In the genomic region with DNA sequence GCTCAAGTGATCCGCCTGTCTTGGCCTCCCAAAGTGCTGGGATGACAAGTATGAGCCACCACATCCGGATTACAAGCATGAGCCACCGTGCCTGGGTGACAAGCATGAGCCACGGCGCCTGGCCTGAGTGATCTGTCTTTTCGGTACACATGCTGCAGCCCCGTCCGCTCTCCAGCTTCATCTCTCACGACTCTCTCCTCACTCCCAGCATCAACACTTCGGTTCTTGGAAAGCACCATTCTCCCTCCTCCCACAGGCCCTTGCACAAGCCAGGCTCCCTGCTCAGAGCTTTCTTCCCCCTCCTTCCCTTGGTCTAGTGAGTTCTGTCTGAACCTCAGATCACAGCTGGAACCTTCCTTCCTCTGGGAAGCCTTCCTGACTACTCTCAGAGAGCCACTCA, we compare ENCODE assay signal across 23 cellular contexts. TPM values are rescaled to one million over a fixed set of nuclear protein-coding genes. Genes with fewer than 3 reads are reported as not detected.
DNase-seq lines count a peak whose midpoint lies in the region; ATAC-seq and TF ChIP-seq lines count a peak whose summit lies in the region.
"Had no signal": no experiment of that assay in that cellular context is flagged by ENCODE, and none has a peak within 500 bp of the region (broad histone marks: within the 10 kb centered on the region; RNA-seq: fewer than 3 reads in every experiment).

No MANE protein-coding gene starts in this region.

- intact Hi-C loops in mucosa of descending colon (cut with DNase I, micrococcal nuclease) = loop anchor here in 1 of 2 donors (10.0 kb wide), 1 partner anchor 1808 kb away; a partner anchor contains a TSS

- H3K36me3 Mint-ChIP-seq in stimulated activated naive B cell treated with anti-CD40 and anti-IgM and Interleukin-4, amounts not matched to agents 10 μg/mL and 1 μg/mL and 100 μg/mL, for 72 hours = no peaks in the 10 kb centered on the region
- H3K36me3 Mint-ChIP-seq: CD4-positive, CD25-positive, alpha-beta regulatory T cell had no signal

- H3K9ac ChIP-seq in BLaER1 treated with 17β-estradiol and CSF1 and Interleukin-3, amounts not matched to agents 10 nM and 100 nM = peak overlapping the region in 1 of 11 experiments; percentile 33; a peak in 1 of 22 replicates
- H3K9ac ChIP-seq: SK-N-SH had no signal

- ATAC-seq in mucosa of descending colon (no peak), HG03280 (IDR thresholded peaks at IDR 0.05; ENCODE audit: unreplicated experiment) (no peak)
- no peak for ATAC-seq in stimulated activated naive B cell treated with anti-CD40 and anti-IgM and Interleukin-4, amounts not matched to agents 10 μg/mL and 1 μg/mL and 100 μg/mL, for 72 hours (replicated peaks)
- ATAC-seq: GM12878, HCT116, K562 had no signal

- H3K27me3 Mint-ChIP-seq in stimulated activated naive B cell treated with anti-CD40 and anti-IgM and Interleukin-4, amounts not matched to agents 10 μg/mL and 1 μg/mL and 100 μg/mL, for 72 hours = peaks cover 21% of the 10 kb centered on the region in 2 donors

- H3K9me3 Mint-ChIP-seq in stimulated activated naive B cell treated with anti-CD40 and anti-IgM and Interleukin-4, amounts not matched to agents 10 μg/mL and 1 μg/mL and 100 μg/mL, for 72 hours = no peaks in the 10 kb centered on the region
- H3K9me3 Mint-ChIP-seq: CD4-positive, CD25-positive, alpha-beta regulatory T cell had no signal

- no peaks in the 10 kb centered on the region for H3K9me3 ChIP-seq in BLaER1 treated with 17β-estradiol and CSF1 and Interleukin-3, amounts not matched to agents 10 nM and 100 nM (replicated peaks in 1 of 11)
- no peaks in the 10 kb centered on the region for H3K9me3 ChIP-seq in mucosa of descending colon
- H3K9me3 ChIP-seq: SK-N-SH had no signal

- no peaks in the 10 kb centered on the region for H4K20me1 ChIP-seq in BLaER1 treated with 17β-estradiol and CSF1 and Interleukin-3, amounts not matched to agents 10 nM and 100 nM

- H3K36me3 ChIP-seq in BLaER1 treated with 17β-estradiol and CSF1 and Interleukin-3, amounts not matched to agents 10 nM and 100 nM = no peaks in the 10 kb centered on the region
- no peaks in the 10 kb centered on the region for H3K36me3 ChIP-seq in mucosa of descending colon (ENCODE audit: low read depth)

- no peak overlapping the region for H3K4me3 ChIP-seq in BLaER1 treated with 17β-estradiol and CSF1 and Interleukin-3, amounts not matched to agents 10 nM and 100 nM
- no peak overlapping the region for H3K4me3 ChIP-seq in mucosa of descending colon
- H3K4me3 ChIP-seq: GM12878, K562 had no signal

- no peak overlapping the region for H3K27ac ChIP-seq in BLaER1 treated with 17β-estradiol and CSF1 and Interleukin-3, amounts not matched to agents 10 nM and 100 nM

- no peaks in the 10 kb centered on the region for H3K4me1 Mint-ChIP-seq in stimulated activated naive B cell treated with anti-CD40 and anti-IgM and Interleukin-4, amounts not matched to agents 10 μg/mL and 1 μg/mL and 100 μg/mL, for 72 hours

- H3K27ac Mint-ChIP-seq in stimulated activated naive B cell treated with anti-CD40 and anti-IgM and Interleukin-4, amounts not matched to agents 10 μg/mL and 1 μg/mL and 100 μg/mL, for 72 hours = peak overlapping the region; percentile 20

- DNase-seq in MV-4-11 (lab: John Stamatoyannopoulos, UW) (peak; percentile 10), mucosa of descending colon (peak in 2 of 3 donors; percentile 7 to 20), SKM-1 treated with dmso at 0.1 percent for 144 hours (lab: John Stamatoyannopoulos, UW; ENCODE audit: unreplicated experiment) (no peak), DMS79 (lab: John Stamatoyannopoulos, UW) (no peak)
- no peak for DNase-seq in stimulated activated naive B cell treated with anti-CD40 and anti-IgM and Interleukin-4, amounts not matched to agents 10 μg/mL and 1 μg/mL and 100 μg/mL, for 72 hours
- DNase-seq: AML-193; CD4-positive, CD25-positive, alpha-beta regulatory T cell; COR-L47; DMS 273 treated with DMSO at 0.1 percent for 48 hours; GF-D8; GOT3; NCI-H1105 treated with DMSO at 0.1 percent for 48 hours; NCI-H1694; NCI-H2081 treated with DMSO at 0.1 percent for 48 hours; NCI-H510A; NCI-H774; SHP77 treated with DMSO at 0.1 percent for 48 hours; SK-N-SH had no signal

- TF ChIP-seq CTCF in mucosa of descending colon (IDR thresholded peaks at IDR 0.05) = no peak

- no peak overlapping the region for H3K4me3 Mint-ChIP-seq in stimulated activated naive B cell treated with anti-CD40 and anti-IgM and Interleukin-4, amounts not matched to agents 10 μg/mL and 1 μg/mL and 100 μg/mL, for 72 hours
- H3K4me3 Mint-ChIP-seq: CD4-positive, CD25-positive, alpha-beta regulatory T cell had no signal

- peak overlapping the region in 9 of 11 experiments; percentile 23 to 48 (median 38); a peak in 14 of 22 replicates for H3K4me2 ChIP-seq in BLaER1 treated with 17β-estradiol and CSF1 and Interleukin-3, amounts not matched to agents 10 nM and 100 nM
- H3K4me2 ChIP-seq: SK-N-SH had no signal

- H3K27me3 ChIP-seq in BLaER1 treated with 17β-estradiol and CSF1 and Interleukin-3, amounts not matched to agents 10 nM and 100 nM = no peaks in the 10 kb centered on the region

- peaks cover 8 to 21% (median 15%) of the 10 kb centered on the region in 10 experiments for H3K4me1 ChIP-seq in BLaER1 treated with 17β-estradiol and CSF1 and Interleukin-3, amounts not matched to agents 10 nM and 100 nM
- H3K4me1 ChIP-seq in mucosa of descending colon (ENCODE audit: low read depth) = no peaks in the 10 kb centered on the region

RNA-seq across cellular contexts. Expression of a gene that starts 6.5 kb away (rescaled TPM):
- 10 to 100 TPM; 39.4 to 50.5 (median 44.7) TPM for total RNA-seq in mucosa of descending colon

RNA-seq across cellular contexts. Expression of a gene that starts 40.3 kb away (rescaled TPM):
- 10 to 100 TPM in 1 of 3 donors, 1 to 10 TPM in 2; 4.8 to 11.6 (median 6.2) TPM for total RNA-seq in mucosa of descending colon

RNA-seq across cellular contexts. Expression of a gene that starts 51.6 kb away (rescaled TPM):
- total RNA-seq in mucosa of descending colon = 10 to 100 TPM; 17.2 to 24.1 (median 17.6) TPM

Comparison
In these comparisons a context has a peak if more than half of its experiments do, and no peak if none do; other contexts are left out.
1. DNase-seq: peak in MV-4-11 (single experiment) and mucosa of descending colon (2 of 3); none in stimulated activated naive B cell treated with anti-CD40 and anti-IgM and Interleukin-4, amounts not matched to agents 10 μg/mL and 1 μg/mL and 100 μg/mL, for 72 hours (single experiment), SKM-1 treated with dmso at 0.1 percent for 144 hours (single experiment) and DMS79 (single experiment).